ENCODE assay signal across 10 cellular contexts in the genomic region with DNA sequence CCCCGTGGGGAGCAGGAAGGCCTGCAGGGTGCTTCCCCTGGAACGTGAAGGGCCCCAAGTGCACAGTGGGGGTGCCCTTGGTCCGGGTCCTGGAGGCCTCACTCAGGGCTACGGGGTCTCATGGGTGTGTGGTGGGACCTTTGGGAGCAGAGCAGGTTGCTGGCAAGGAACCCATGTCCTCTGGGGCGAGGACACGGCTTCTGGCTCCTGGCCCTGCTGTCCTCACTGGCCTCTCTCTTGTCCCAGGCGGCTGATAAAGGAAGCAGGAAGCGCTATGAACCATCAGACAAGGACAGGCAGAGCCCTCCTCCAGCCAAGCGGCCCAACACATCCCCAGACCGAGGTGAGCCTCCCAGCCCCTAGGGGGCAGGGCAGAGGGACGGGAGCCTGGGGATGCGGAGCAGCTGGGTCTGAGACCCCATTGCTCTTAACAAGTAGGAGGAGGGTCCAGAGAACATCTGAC. TPM values are rescaled to one million over a fixed set of nuclear protein-coding genes. Genes with fewer than 3 reads are reported as not detected.
DNase-seq lines count a peak whose midpoint lies in the region; ATAC-seq and TF ChIP-seq lines count a peak whose summit lies in the region.
"Had no signal": no experiment of that assay in that cellular context is flagged by ENCODE, and none has a peak within 500 bp of the region (broad histone marks: within the 10 kb centered on the region; RNA-seq: fewer than 3 reads in every experiment).

No MANE protein-coding gene starts in this region.

- H3K9me3 ChIP-seq in SJCRH30 (replicated peaks) (no peaks in the 10 kb centered on the region), right cardiac atrium (ENCODE audit: control insufficient read depth, low read length) (no peaks in the 10 kb centered on the region)
- H3K9me3 ChIP-seq: sigmoid colon, transverse colon had no signal

- intact Hi-C loops in right cardiac atrium (cut with DNase I): no loop called here

- WGBS in right cardiac atrium: 41% methylated on average over 12 of the region's 12 CpGs

- ATAC-seq in right cardiac atrium: peak; percentile 75

- DNase-seq in GM06990 (ENCODE audit: extremely low read depth, insufficient read length) (no peak), SJCRH30 (peak; percentile 19 to 32), right cardiac atrium (peak in 1 of 3 donors; percentile 82), NCI-H446 treated with DMSO at 0.1 percent for 48 hours (lab: John Stamatoyannopoulos, UW) (no peak), epidermal melanocyte (ENCODE audit: insufficient read length, low spot score) (no peak), GOT3 (lab: John Stamatoyannopoulos, UW) (no peak), cerebellar cortex (ENCODE audit: low spot score) (no peak)
- DNase-seq: sigmoid colon, transverse colon had no signal

- TF ChIP-seq CTCF in 22Rv1 (IDR thresholded peaks at IDR 0.05) (peak; percentile 60), GM06990 (IDR thresholded peaks at IDR 0.05; ENCODE audit: insufficient read depth, low read length, poor library complexity, severe bottlenecking) (peak; percentile 39)

- H3K4me3 ChIP-seq in GM06990 (replicated peaks; ENCODE audit: low read depth, low read length) (no peak overlapping the region), SJCRH30 (no peak overlapping the region), right cardiac atrium (ENCODE audit: low read length) (no peak overlapping the region)
- H3K4me3 ChIP-seq: sigmoid colon, transverse colon had no signal

- no peaks in the 10 kb centered on the region for H3K4me1 ChIP-seq in SJCRH30
- H3K4me1 ChIP-seq in right cardiac atrium (ENCODE audit: control insufficient read depth, insufficient read depth, low read length): peaks cover 2% of the 10 kb centered on the region

- H3K36me3 ChIP-seq in GM06990 (ENCODE audit: control insufficient read depth, insufficient read depth, low read length): peaks cover 35% of the 10 kb centered on the region
- no peaks in the 10 kb centered on the region for H3K36me3 ChIP-seq in SJCRH30

- no peaks in the 10 kb centered on the region for H3K27me3 ChIP-seq in GM06990 (replicated peaks; ENCODE audit: control insufficient read depth, insufficient read depth, low read length)
- no peaks in the 10 kb centered on the region for H3K27me3 ChIP-seq in SJCRH30
- no peaks in the 10 kb centered on the region for H3K27me3 ChIP-seq in right cardiac atrium (ENCODE audit: control insufficient read depth, insufficient read depth)
- H3K27me3 ChIP-seq: transverse colon had no signal

- H3K27ac ChIP-seq in 22Rv1 (peak overlapping the region; percentile 8; the same call in 1 of the 2 replicates), SJCRH30 (no peak overlapping the region), right cardiac atrium (ENCODE audit: low read length) (peak overlapping the region; percentile 32)
- H3K27ac ChIP-seq: sigmoid colon, transverse colon had no signal

RNA-seq across cellular contexts. Expression of a gene that starts 9.8 kb away (rescaled TPM):
- total RNA-seq in SJCRH30 (2014; rRNA removed; shearing (Covaris generic)): not detected in 2 replicates
- not detected for total RNA-seq in right cardiac atrium
- not detected for polyA plus RNA-seq in right cardiac atrium
- total RNA-seq: sigmoid colon, transverse colon had no signal

RNA-seq across cellular contexts. Expression of a gene that starts 22.3 kb away (rescaled TPM):
- total RNA-seq in SJCRH30 (2014; rRNA removed; shearing (Covaris generic)): 0.24 and 0.76 TPM in 2 replicates
- total RNA-seq in right cardiac atrium: 100 to 1,000 TPM in 1 of 4 donors, 10 to 100 TPM in 3; 53.9 to 101 (median 70.7) TPM
- 84.2 TPM for polyA plus RNA-seq in right cardiac atrium

RNA-seq across cellular contexts. Expression of a gene that starts 34.3 kb away (rescaled TPM):
- 12.6 and 21.0 TPM in 2 replicates for total RNA-seq in SJCRH30 (2014; rRNA removed; shearing (Covaris generic))
- total RNA-seq in right cardiac atrium: 10 to 100 TPM; 29.8 to 32.0 (median 31.2) TPM
- 35.9 TPM for polyA plus RNA-seq in right cardiac atrium

RNA-seq across cellular contexts. Expression of a gene that starts 57.8 kb away (rescaled TPM):
- 0.47 and 0.56 TPM in 2 replicates for total RNA-seq in SJCRH30 (2014; rRNA removed; shearing (Covaris generic))
- 1 to 10 TPM in 3 of 4 donors, under 1 TPM in 1; 0.39 to 2.8 (median 1.6) TPM for total RNA-seq in right cardiac atrium
- polyA plus RNA-seq in right cardiac atrium: 2.7 TPM

RNA-seq across cellular contexts. Expression of a gene that starts 58.3 kb away (rescaled TPM):
- 19.2 and 21.0 TPM in 2 replicates for total RNA-seq in SJCRH30 (2014; rRNA removed; shearing (Covaris generic))
- 10 to 100 TPM; 17.5 to 25.1 (median 21.2) TPM for total RNA-seq in right cardiac atrium
- 19.6 TPM for polyA plus RNA-seq in right cardiac atrium

Comparison
In these comparisons a context has a peak if more than half of its experiments do, and no peak if none do; other contexts are left out.
1. DNase-seq: peak in SJCRH30 (2 of 2); none in GM06990 (single experiment), NCI-H446 treated with DMSO at 0.1 percent for 48 hours (single experiment), epidermal melanocyte (single experiment), GOT3 (single experiment) and cerebellar cortex (single experiment).
2. RNA of a gene that starts 22.3 kb away (total RNA-seq): 53.9 to 101 TPM in right cardiac atrium; 0.24 to 0.76 TPM in SJCRH30; every median in the first group is over 10 times any median in the second.